1 cellular context compared by ENCODE assay signal in genomic region chr7:74653686-74654181, GRCh38.
TF ChIP-seq lines count a peak whose summit lies in the region.

No MANE protein-coding gene starts in this region.

TF ChIP-seq in HepG2, 621 proteins besides CTCF, POLR2A, EP300 and RAD21 (continued from another document and continues in another):
- TF ChIP-seq PAXIP1 (CRISPR knock-in tag; conservative IDR thresholded peaks at IDR 0.05) (peak; percentile 89), FOXJ3 (CRISPR knock-in tag; IDR thresholded peaks at IDR 0.05; ENCODE audit: borderline replicate concordance) (no peak; the same call in 1 of the 2 replicates), NFAT5 (CRISPR knock-in tag; IDR thresholded peaks at IDR 0.05) (peak; percentile 69; the same call in 1 of the 2 replicates), KLF13 (CRISPR knock-in tag; IDR thresholded peaks at IDR 0.05) (no peak), KLF9 (CRISPR knock-in tag; IDR thresholded peaks at IDR 0.05; ENCODE audit: low read depth) (no peak), KMT2A (CRISPR knock-in tag; IDR thresholded peaks at IDR 0.05) (0 out of 2 replicates have a peak, but pooled peaks have one; percentile 61), CCAR2 (optimal IDR thresholded peaks at IDR 0.05; ENCODE audit: low read depth, low read length) (no peak), KLF6 (CRISPR knock-in tag; IDR thresholded peaks at IDR 0.05) (no peak; the same call in 1 of the 2 replicates), SIX1 (CRISPR knock-in tag; IDR thresholded peaks at IDR 0.05; ENCODE audit: borderline replicate concordance) (peak; percentile 66; the same call in 1 of the 2 replicates), CEBPZ (IDR thresholded peaks at IDR 0.05; ENCODE audit: low read length) (no peak), KAT8 (CRISPR knock-in tag; IDR thresholded peaks at IDR 0.05) (peak; percentile 82), YY1 (IDR thresholded peaks at IDR 0.05; ENCODE audit: insufficient read depth, insufficient replicate concordance, low read depth, low read length) (no peak), BHLHE40 (IDR thresholded peaks at IDR 0.05; ENCODE audit: low read length) (peak; percentile 81), BORCS8-MEF2B (CRISPR knock-in tag; IDR thresholded peaks at IDR 0.05) (peak; percentile 67; the same call in 1 of the 2 replicates), ZNF546 (CRISPR knock-in tag; conservative IDR thresholded peaks at IDR 0.05) (no peak), NFE2L1 (CRISPR knock-in tag; IDR thresholded peaks at IDR 0.05; ENCODE audit: borderline replicate concordance) (no peak), ZNF83 (CRISPR knock-in tag; IDR thresholded peaks at IDR 0.05; ENCODE audit: borderline replicate concordance) (0 out of 2 replicates have a peak, but pooled peaks have one; percentile 42), ZNF777 (CRISPR knock-in tag; IDR thresholded peaks at IDR 0.05) (no peak; the same call in 1 of the 2 replicates), ZFP90 (CRISPR knock-in tag; IDR thresholded peaks at IDR 0.05; ENCODE audit: borderline replicate concordance) (no peak), CHD4 (IDR thresholded peaks at IDR 0.05; ENCODE audit: borderline replicate concordance, low read length) (peak; percentile 53; the same call in 1 of the 2 replicates), MED1 (CRISPR knock-in tag; IDR thresholded peaks at IDR 0.05) (peak; percentile 89), ZFX (CRISPR knock-in tag; IDR thresholded peaks at IDR 0.05; ENCODE audit: low read depth) (peak; percentile 67), ZNF629 (CRISPR knock-in tag; conservative IDR thresholded peaks at IDR 0.05) (peak; percentile 44; the same call in 1 of the 2 replicates), TOE1 (CRISPR knock-in tag; IDR thresholded peaks at IDR 0.05) (no peak; the same call in 1 of the 2 replicates), CENPBD1 (CRISPR knock-in tag; IDR thresholded peaks at IDR 0.05; ENCODE audit: borderline replicate concordance, low read depth) (0 out of 2 replicates have a peak, but pooled peaks have one; percentile 56), RBM22 (optimal IDR thresholded peaks at IDR 0.05; ENCODE audit: low read length) (no peak), ZNF775 (CRISPR knock-in tag; IDR thresholded peaks at IDR 0.05; ENCODE audit: borderline replicate concordance) (no peak), ZNF234 (CRISPR knock-in tag; conservative IDR thresholded peaks at IDR 0.05) (no peak), SNAPC4 (CRISPR knock-in tag; IDR thresholded peaks at IDR 0.05) (peak; percentile 68; the same call in 1 of the 2 replicates), SOX6 (IDR thresholded peaks at IDR 0.05) (no peak), SOX6 (CRISPR knock-in tag; IDR thresholded peaks at IDR 0.05) (peak; percentile 100), SNAPC5 (CRISPR knock-in tag; IDR thresholded peaks at IDR 0.05; ENCODE audit: borderline replicate concordance) (0 out of 2 replicates have a peak, but pooled peaks have one; percentile 74), CSRNP1 (CRISPR knock-in tag; IDR thresholded peaks at IDR 0.05) (0 out of 2 replicates have a peak, but pooled peaks have one; percentile 75), ZNF354B (CRISPR knock-in tag; IDR thresholded peaks at IDR 0.05) (no peak), ZNF224 (CRISPR knock-in tag; IDR thresholded peaks at IDR 0.05) (no peak), ZNF362 (CRISPR knock-in tag; IDR thresholded peaks at IDR 0.05; ENCODE audit: borderline replicate concordance) (no peak; the same call in 1 of the 2 replicates), NFIB (CRISPR knock-in tag; IDR thresholded peaks at IDR 0.05; ENCODE audit: borderline replicate concordance) (no peak), ZNF317 (CRISPR knock-in tag; IDR thresholded peaks at IDR 0.05) (peak; percentile 57; the same call in 1 of the 2 replicates), FOXO1 (CRISPR knock-in tag; IDR thresholded peaks at IDR 0.05) (peak; percentile 48; the same call in 1 of the 2 replicates), CREBL2 (CRISPR knock-in tag; IDR thresholded peaks at IDR 0.05; ENCODE audit: borderline replicate concordance) (no peak), ZNF552 (CRISPR knock-in tag; IDR thresholded peaks at IDR 0.05; ENCODE audit: borderline replicate concordance) (no peak)
